In the genomic region with DNA sequence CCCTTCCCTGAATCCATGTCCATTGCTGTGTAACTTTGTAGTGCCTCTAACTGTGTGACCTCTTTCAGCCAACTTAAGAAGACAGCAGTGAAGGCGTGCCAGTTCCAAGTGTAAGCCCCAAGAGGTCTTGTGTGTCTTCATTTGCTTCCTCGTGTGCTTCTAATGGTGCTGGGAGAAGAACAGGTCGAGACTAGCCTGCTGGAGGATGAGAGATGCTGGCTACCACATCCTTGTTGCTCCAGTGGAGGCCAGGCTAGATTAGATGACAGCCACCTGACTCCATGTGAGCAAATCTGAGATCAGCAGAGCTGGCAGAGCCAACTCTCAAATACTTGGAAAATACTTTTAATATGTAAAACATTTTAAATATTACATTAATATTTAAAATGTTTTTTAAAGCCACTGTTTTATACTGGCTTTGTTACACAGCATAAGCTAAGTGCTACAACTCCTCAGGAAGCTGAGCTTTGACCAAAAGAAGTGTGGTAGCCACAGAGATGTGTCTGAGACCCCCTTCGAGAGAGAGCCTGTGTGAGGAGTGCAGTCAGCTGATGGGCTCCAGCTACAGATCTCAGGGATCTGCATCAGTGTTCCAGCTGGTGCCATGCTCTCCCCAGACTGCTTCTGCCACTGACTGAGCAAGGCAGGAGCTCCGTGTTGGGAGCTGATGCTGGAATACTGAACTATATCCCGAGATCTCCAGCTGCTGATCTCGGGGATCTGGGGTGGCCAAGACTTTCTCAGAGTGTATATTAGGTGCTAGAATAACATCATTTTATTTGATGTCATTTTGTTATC, we compare ENCODE assay signal across 22 cellular contexts. TPM values are rescaled to one million over a fixed set of nuclear protein-coding genes. Genes with fewer than 3 reads are reported as not detected.
DNase-seq lines count a peak whose midpoint lies in the region; FAIRE-seq and TF ChIP-seq lines count a peak whose summit lies in the region.
"Had no signal": no experiment of that assay in that cellular context is flagged by ENCODE, and none has a peak within 500 bp of the region (broad histone marks: within the 10 kb centered on the region; RNA-seq: fewer than 3 reads in every experiment).

No MANE protein-coding gene starts in this region.

- CTCF ChIA-PET in MCF 10A (lab: Yijun Ruan, JAX), result interaction anchor here (0.6 to 9.3 kb wide), 6 partner anchors 9 to 150 kb away, joined by 3 to 208 read pairs (median 6); no protein-coding TSS in a partner anchor

- intact Hi-C loops in MCF 10A (cut with micrococcal nuclease), result no loop called here
- intact Hi-C loops in breast epithelium (cut with DNase I; ENCODE audit: low total_unique reads), result no loop called here
- intact Hi-C loops in kidney (cut with DNase I), result loop anchor here (5.0 kb wide), 1 partner anchor 123 kb away; no protein-coding TSS in a partner anchor

- H3K9me3 Mint-ChIP-seq in MCF 10A (ENCODE audit: unreplicated experiment) (no peaks in the 10 kb centered on the region), nephron progenitor cell (peaks cover 27% of the 10 kb centered on the region)
- H3K9me3 Mint-ChIP-seq: CD4-positive, alpha-beta memory T cell; HFFc6 had no signal

- no peak for DNase-seq in MCF 10A (ENCODE audit: unreplicated experiment)
- DNase-seq in breast epithelium (ENCODE audit: low spot score in 2 of 2), result no peak
- DNase-seq in epithelial cell of prostate (ENCODE audit: low read depth, low spot score), result peak; percentile 33
- no peak for DNase-seq in nephron progenitor cell
- no peak for DNase-seq in kidney
- DNase-seq in SW480 (ENCODE audit: low spot score), result no peak
- no peak for DNase-seq in activated naive CD4-positive, alpha-beta T cell (lab: John Stamatoyannopoulos, UW)
- DNase-seq: 8988T; CD4-positive, alpha-beta memory T cell; DMS153; DMS79; GDM1; GOT3; H7; HFFc6 had no signal

- POLR2A ChIA-PET in MCF 10A (lab: Yijun Ruan, JAX), result interaction anchor here (0.7 to 0.9 kb wide), 2 partner anchors 26 to 169 kb away, joined by 3 to 5 read pairs; no protein-coding TSS in a partner anchor

- H3K36me3 Mint-ChIP-seq in MCF 10A (ENCODE audit: insufficient read depth, unreplicated experiment) (peaks cover 12% of the 10 kb centered on the region), nephron progenitor cell (ENCODE audit: low read depth) (peaks cover 11% of the 10 kb centered on the region)

- H3K9me3 ChIP-seq in breast epithelium (peaks cover 0 to 11% of the 10 kb centered on the region in 2 donors), kidney (ENCODE audit: control insufficient read depth in 1 of 2, low read length in 2 of 2) (no peaks in the 10 kb centered on the region)

- H3K4me1 ChIP-seq in breast epithelium (no peaks in the 10 kb centered on the region), kidney (ENCODE audit: control insufficient read depth in 1 of 2, insufficient read depth in 1 of 2, low read depth in 1 of 2, low read length in 2 of 2) (no peaks in the 10 kb centered on the region)

- H3K4me1 Mint-ChIP-seq in MCF 10A (ENCODE audit: insufficient read depth, unreplicated experiment) (no peaks in the 10 kb centered on the region), nephron progenitor cell (peaks cover 3% of the 10 kb centered on the region)
- H3K4me1 Mint-ChIP-seq: CD4-positive, alpha-beta memory T cell had no signal

- no peak overlapping the region for H3K27ac ChIP-seq in breast epithelium
- H3K27ac ChIP-seq in epithelial cell of prostate, result peak overlapping the region; percentile 45
- H3K27ac ChIP-seq in kidney (ENCODE audit: low read depth in 2 of 2, low read length in 2 of 2), result no peak overlapping the region
- H3K27ac ChIP-seq: BLaER1 had no signal

- FAIRE-seq in kidney (lab: Jason Lieb, UNC), result no peak
- FAIRE-seq: GM12892, GM18507, HepG2 had no signal

- BruUV-seq in MCF 10A (replicated peaks; lab: Mats Ljungman, UMichigan), result no TSS peak

- TF ChIP-seq CTCF in MCF 10A (IDR thresholded peaks at IDR 0.05; ENCODE audit: unreplicated experiment) (no peak), breast epithelium (IDR thresholded peaks at IDR 0.05) (no peak), nephron progenitor cell (IDR thresholded peaks at IDR 0.05) (no peak), kidney (IDR thresholded peaks at IDR 0.05; ENCODE audit: borderline replicate concordance, extremely low read depth, insufficient read depth) (no peak)

- H3K36me3 ChIP-seq in breast epithelium (no peaks in the 10 kb centered on the region), kidney (ENCODE audit: control insufficient read depth in 1 of 2, insufficient read depth in 2 of 2, low read length in 2 of 2) (peaks cover 4% of the 10 kb centered on the region in 2 donors)
- H3K36me3 ChIP-seq: BLaER1 had no signal

- no peaks in the 10 kb centered on the region for H3K27me3 Mint-ChIP-seq in MCF 10A (ENCODE audit: insufficient read depth, unreplicated experiment)
- peaks cover 14% of the 10 kb centered on the region for H3K27me3 Mint-ChIP-seq in nephron progenitor cell (ENCODE audit: low read depth, poor library complexity)
- H3K27me3 Mint-ChIP-seq: CD4-positive, alpha-beta memory T cell had no signal

- H3K9ac ChIP-seq in kidney (ENCODE audit: low read length in 2 of 2), result no peak overlapping the region
- H3K9ac ChIP-seq: BLaER1 had no signal

- TF ChIP-seq POLR2A in breast epithelium (IDR thresholded peaks at IDR 0.05), result no peak

- H3K27me3 ChIP-seq in breast epithelium, result no peaks in the 10 kb centered on the region
- H3K27me3 ChIP-seq: BLaER1 had no signal

- no peak overlapping the region for H3K4me3 ChIP-seq in breast epithelium
- no peak overlapping the region for H3K4me3 ChIP-seq in kidney (ENCODE audit: low read length in 2 of 2)
- H3K4me3 ChIP-seq: BLaER1 had no signal

- H3K4me3 Mint-ChIP-seq in MCF 10A (ENCODE audit: unreplicated experiment) (no peak overlapping the region), nephron progenitor cell (no peak overlapping the region)
- H3K4me3 Mint-ChIP-seq: CD14-positive monocyte; CD4-positive, alpha-beta memory T cell; HFFc6 had no signal

- peak overlapping the region; percentile 57 for H3K27ac Mint-ChIP-seq in MCF 10A (ENCODE audit: low read depth, unreplicated experiment)
- H3K27ac Mint-ChIP-seq in nephron progenitor cell, result peak overlapping the region; percentile 26
- H3K27ac Mint-ChIP-seq: CD14-positive monocyte, HFFc6 had no signal

RNA-seq across cellular contexts. Expression of a gene that starts 8.9 kb away (rescaled TPM):
- total RNA-seq in MCF 10A (2022) (0.54 TPM in 1 of 2 replicates, not detected in the other), breast epithelium (1 to 10 TPM in 2 of 3 donors, under 1 TPM in 1; 0.80 to 5.0 (median 4.9) TPM), kidney (4.8 TPM)
- 3.6 TPM for polyA plus RNA-seq in kidney (ENCODE audit: insufficient read depth, low read depth, low replicate concordance)
- total RNA-seq: CD4-positive, alpha-beta memory T cell; Daoy; HFFc6 had no signal
- polyA plus RNA-seq: AG04450, CD14-positive monocyte had no signal

RNA-seq across cellular contexts. Expression of a gene that starts 28.0 kb away (rescaled TPM):
- 13.6 and 14.2 TPM in 2 replicates for total RNA-seq in MCF 10A (2022)
- total RNA-seq in breast epithelium, result 1 to 10 TPM; 2.9 to 5.0 (median 4.3) TPM
- 4.5 TPM for total RNA-seq in kidney
- 0.71 TPM for polyA plus RNA-seq in kidney (ENCODE audit: insufficient read depth, low read depth, low replicate concordance)
